Comparison of ENCODE assay signal across 8 cellular contexts in the genomic region with DNA sequence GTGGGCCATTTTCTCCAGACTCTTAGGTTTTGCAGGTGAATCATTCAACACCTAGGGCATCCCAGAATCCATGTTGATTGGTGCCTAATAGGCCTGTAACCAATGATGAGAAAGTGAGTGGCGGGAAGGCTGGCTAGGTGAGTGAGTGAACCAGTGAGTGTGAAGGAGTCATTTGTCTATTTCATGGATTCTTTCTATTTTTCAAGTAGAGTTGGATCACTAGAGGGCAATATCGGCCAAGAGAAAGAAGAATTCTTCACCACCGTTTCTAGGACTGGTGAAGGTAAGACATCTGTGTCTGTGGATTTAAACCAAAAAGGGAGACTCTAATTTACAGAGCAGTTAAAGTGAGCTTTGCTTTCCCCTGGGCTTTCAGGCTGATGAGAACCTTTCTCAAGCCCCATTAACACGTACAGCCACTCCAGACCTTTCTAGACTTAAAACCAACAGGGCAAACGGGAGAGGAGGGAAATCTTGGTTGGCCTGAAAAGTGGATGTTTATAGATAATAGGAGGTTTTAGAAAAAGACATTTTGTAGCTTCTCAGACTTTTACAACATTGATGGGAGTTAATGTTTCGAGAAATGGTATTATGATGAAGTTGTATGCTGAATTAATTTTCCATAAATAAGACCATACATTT.
DNase-seq lines count a peak whose midpoint lies in the region; ATAC-seq and TF ChIP-seq lines count a peak whose summit lies in the region.

No MANE protein-coding gene starts in this region.

- H3K27me3 ChIP-seq in dorsolateral prefrontal cortex (no peaks in the 10 kb centered on the region), neural cell (ENCODE audit: insufficient read depth, low read depth, low read length) (no peaks in the 10 kb centered on the region)

- ATAC-seq in GM21390 (IDR thresholded peaks at IDR 0.05; ENCODE audit: unreplicated experiment) (no peak), GM19324 (IDR thresholded peaks at IDR 0.05; ENCODE audit: low FRiP score, unreplicated experiment) (no peak)

- H4K20me1 ChIP-seq in neural cell (ENCODE audit: insufficient read depth), result no peaks in the 10 kb centered on the region

- H3K4me2 ChIP-seq in neural cell (ENCODE audit: low read length), result no peak overlapping the region

- TF ChIP-seq EP300 in neural cell (conservative IDR thresholded peaks at IDR 0.05; ENCODE audit: poor library complexity, severe bottlenecking), result no peak

- peak; percentile 2 for DNase-seq in NCI-H2227 (lab: John Stamatoyannopoulos, UW; ENCODE audit: unreplicated experiment)
- DNase-seq in NCI-H2227 treated with DMSO at 0.1 percent for 48 hours (lab: John Stamatoyannopoulos, UW), result no peak
- DNase-seq in HFF-Myc (ENCODE audit: extremely low read depth, low read depth), result no peak
- peak; percentile 67 for DNase-seq in NOMO-1 treated with DMSO at 0.1 percent for 48 hours (lab: John Stamatoyannopoulos, UW; ENCODE audit: unreplicated experiment)
- DNase-seq in dorsolateral prefrontal cortex, result no peak

- H3K27ac ChIP-seq in dorsolateral prefrontal cortex, result no peak overlapping the region
- no peak overlapping the region for H3K27ac ChIP-seq in neural cell (ENCODE audit: low read length)

- TF ChIP-seq RAD21 in neural cell (conservative IDR thresholded peaks at IDR 0.05), result peak; percentile 95

- H3K79me2 ChIP-seq in neural cell (replicated peaks; ENCODE audit: insufficient read depth, low read length), result no peaks in the 10 kb centered on the region

- intact Hi-C loops in dorsolateral prefrontal cortex (cut with DNase I), result loop anchor here (5.0 to 10.0 kb wide), 3 partner anchors 473 to 543 kb away; partner anchors contain the start of gene ADRA1B (in 2 of the 2)

- no peak overlapping the region for H3K9ac ChIP-seq in neural cell (ENCODE audit: low read length)

- TF ChIP-seq CTCF in HFF-Myc (IDR thresholded peaks at IDR 0.05; ENCODE audit: low read depth, low read length, missing control alignments) (peak; percentile 45), dorsolateral prefrontal cortex (IDR thresholded peaks at IDR 0.05 in 54 of 56, conservative IDR thresholded peaks at IDR 0.05 in 2 of 56; ENCODE audit: low read depth in 1 of 56, partially characterized antibody in 56 of 56) (peak in 51 of 56 donors; percentile 15 to 71 (median 51)), neural cell (IDR thresholded peaks at IDR 0.05; ENCODE audit: poor library complexity, severe bottlenecking) (peak; percentile 87)

- H3K9me2 ChIP-seq in neural cell (ENCODE audit: insufficient read depth, low read length), result no peaks in the 10 kb centered on the region

- H3K9me3 ChIP-seq in neural cell (ENCODE audit: low read length), result no peaks in the 10 kb centered on the region

- no peak overlapping the region for H3K4me3 ChIP-seq in HFF-Myc (replicated peaks; ENCODE audit: low read depth, low read length)
- H3K4me3 ChIP-seq in dorsolateral prefrontal cortex, result no peak overlapping the region
- H3K4me3 ChIP-seq in neural cell (ENCODE audit: low read length), result no peak overlapping the region

- H2AFZ ChIP-seq in neural cell (ENCODE audit: low read depth, low read length), result no peak overlapping the region

- no peaks in the 10 kb centered on the region for H3K36me3 ChIP-seq in neural cell (ENCODE audit: insufficient read depth, low read length)

- no peaks in the 10 kb centered on the region for H3F3A ChIP-seq in neural cell (ENCODE audit: insufficient read depth, low read length, poor library complexity, severe bottlenecking)

TF ChIP-seq in neural cell, 6 proteins besides CTCF, POLR2A, EP300 and RAD21:
- no peak for TF ChIP-seq MXI1 (conservative IDR thresholded peaks at IDR 0.05; ENCODE audit: poor library complexity, severe bottlenecking)
- no peak for TF ChIP-seq TAF1 (IDR thresholded peaks at IDR 0.05; ENCODE audit: low read depth)
- peak; percentile 96 for TF ChIP-seq SMC3 (conservative IDR thresholded peaks at IDR 0.05; ENCODE audit: poor library complexity)

Comparison
In these comparisons a context has a peak if more than half of its experiments do, and no peak if none do; other contexts are left out.
1. DNase-seq: peak in NCI-H2227 (single experiment) and NOMO-1 treated with DMSO at 0.1 percent for 48 hours (single experiment); none in NCI-H2227 treated with DMSO at 0.1 percent for 48 hours (single experiment), HFF-Myc (single experiment) and dorsolateral prefrontal cortex (0 of 10).
2. Peak in every context shown above with its lines, with median percentiles within 50 percentile points of each other: CTCF ChIP-seq.